Comparison of ENCODE assay signal across 23 cellular contexts in the genomic region with DNA sequence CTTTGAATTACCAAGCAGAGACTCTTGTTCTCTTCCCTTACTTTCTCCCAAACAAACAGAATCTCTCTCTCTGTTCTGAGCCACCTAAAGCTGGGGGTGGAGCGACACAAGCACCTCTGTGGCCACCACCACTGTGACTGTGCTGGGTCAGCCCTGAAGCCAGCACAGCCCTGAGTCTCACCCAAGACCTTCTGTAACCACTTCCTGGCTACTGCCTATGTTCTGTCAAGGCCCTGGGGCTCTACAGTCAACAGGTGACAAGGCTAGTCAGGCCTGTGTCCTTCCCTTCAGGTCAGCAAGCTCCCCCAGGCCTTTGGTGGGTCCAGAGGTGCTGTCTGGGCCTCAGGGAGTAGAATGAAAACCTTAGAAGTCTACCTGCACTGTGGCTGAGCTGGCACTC. TPM values are rescaled to one million over a fixed set of nuclear protein-coding genes. Genes with fewer than 3 reads are reported as not detected.
DNase-seq lines count a peak whose midpoint lies in the region; ATAC-seq, FAIRE-seq and TF ChIP-seq lines count a peak whose summit lies in the region.
"Had no signal": no experiment of that assay in that cellular context is flagged by ENCODE, and none has a peak within 500 bp of the region (broad histone marks: within the 10 kb centered on the region; RNA-seq: fewer than 3 reads in every experiment).

No MANE protein-coding gene starts in this region.

- no peaks in the 10 kb centered on the region for H3K27me3 Mint-ChIP-seq in natural killer cell treated with Interleukin-12 subunit alpha and Interleukin-12 subunit beta and Interleukin-15 and Interleukin-18, amount 100 ng/mL, for 72 hours

- H3K9me2 ChIP-seq in hepatocyte (replicated peaks; ENCODE audit: insufficient read depth), result no peaks in the 10 kb centered on the region
- H3K9me2 ChIP-seq: SK-N-SH had no signal

- peak; percentile 34 for DNase-seq in AML-193 (lab: John Stamatoyannopoulos, UW)
- peak; percentile 40 for DNase-seq in M059J (ENCODE audit: low read depth)
- no peak for DNase-seq in hepatocyte (ENCODE audit: low spot score)
- no peak for DNase-seq in natural killer cell treated with Interleukin-12 subunit alpha and Interleukin-12 subunit beta and Interleukin-15 and Interleukin-18, amount 100 ng/mL, for 72 hours (ENCODE audit: low spot score)
- DNase-seq in stimulated activated CD4-positive, alpha-beta T cell treated with anti-CD3 and anti-CD28 coated beads, Interleukin-12 subunit alpha, Interleukin-12 subunit beta, amount 100 ng/mL, for 4 hours, result no peak
- no peak for DNase-seq in GM12891 (ENCODE audit: insufficient read length, low spot score)
- no peak for DNase-seq in activated CD4-positive, alpha-beta T cell treated with anti-CD3 and anti-CD28 coated beads for 4 hours
- DNase-seq in G401 (ENCODE audit: low spot score), result no peak
- DNase-seq: C1 segment of cervical spinal cord; Caco-2; CD8-positive, alpha-beta T cell; GF-D8; HCEC 1CT; NCI-H2029 treated with DMSO at 0.1 percent for 48 hours; NCI-H2227 treated with DMSO at 0.1 percent for 48 hours; NCI-H526 treated with DMSO at 0.1 percent for 48 hours; PC-3; SK-N-SH; SW 1271 had no signal

- H3K79me2 ChIP-seq in hepatocyte, result no peaks in the 10 kb centered on the region

- no peak for FAIRE-seq in GM12891 (lab: Jason Lieb, UNC)
- FAIRE-seq: A204.1, GM12892, H1 had no signal

- H2AFZ ChIP-seq in hepatocyte, result no peak overlapping the region

- no peaks in the 10 kb centered on the region for H3K36me3 ChIP-seq in hepatocyte (replicated peaks; ENCODE audit: insufficient read depth, low read depth)

- peak overlapping the region; percentile 34 for H3K4me3 Mint-ChIP-seq in natural killer cell treated with Interleukin-12 subunit alpha and Interleukin-12 subunit beta and Interleukin-15 and Interleukin-18, amount 100 ng/mL, for 72 hours
- H3K4me3 Mint-ChIP-seq: CD8-positive, alpha-beta T cell had no signal

- H3K27me3 ChIP-seq in hepatocyte, result no peaks in the 10 kb centered on the region

- ATAC-seq in natural killer cell treated with Interleukin-12 subunit alpha and Interleukin-12 subunit beta and Interleukin-15 and Interleukin-18, amount 100 ng/mL, for 72 hours, result peak; percentile 83 to 88
- ATAC-seq: CD8-positive, alpha-beta T cell; PC-3 had no signal

- peaks cover 11% of the 10 kb centered on the region for H3K36me3 Mint-ChIP-seq in natural killer cell treated with Interleukin-12 subunit alpha and Interleukin-12 subunit beta and Interleukin-15 and Interleukin-18, amount 100 ng/mL, for 72 hours
- H3K36me3 Mint-ChIP-seq: CD8-positive, alpha-beta T cell had no signal

- H3K4me2 ChIP-seq in hepatocyte, result no peak overlapping the region
- H3K4me2 ChIP-seq: SK-N-SH had no signal

- H3K9me3 ChIP-seq in hepatocyte (ENCODE audit: low read depth), result no peaks in the 10 kb centered on the region
- H3K9me3 ChIP-seq: Caco-2, SK-N-SH had no signal

- no peak for TF ChIP-seq POLR2A in GM12891 (IDR thresholded peaks at IDR 0.05; ENCODE audit: low read depth, low read length)

- peaks cover 41 to 47% of the 10 kb centered on the region in 2 donors for H3K4me1 Mint-ChIP-seq in natural killer cell treated with Interleukin-12 subunit alpha and Interleukin-12 subunit beta and Interleukin-15 and Interleukin-18, amount 100 ng/mL, for 72 hours (ENCODE audit: low read depth in 2 of 2)

- no peak overlapping the region for H3K4me3 ChIP-seq in hepatocyte

- no peak for TF ChIP-seq CTCF in hepatocyte (IDR thresholded peaks at IDR 0.05; ENCODE audit: poor library complexity)

- in situ Hi-C loops in G401 (cut with HindIII; ENCODE audit: low sequenced_read_pairs), result no loop called here

- peaks cover 7% of the 10 kb centered on the region for H3K4me1 ChIP-seq in hepatocyte (ENCODE audit: insufficient read depth)
- H3K4me1 ChIP-seq: Caco-2 had no signal

- peak overlapping the region; percentile 12 to 66 for H3K27ac Mint-ChIP-seq in natural killer cell treated with Interleukin-12 subunit alpha and Interleukin-12 subunit beta and Interleukin-15 and Interleukin-18, amount 100 ng/mL, for 72 hours
- H3K27ac Mint-ChIP-seq: CD8-positive, alpha-beta T cell had no signal

- WGBS in hepatocyte (ENCODE audit: low lambda C conversion rate, missing lambda C conversion rate), result 93% methylated on average over 1 of the region's 1 CpG

- H4K20me1 ChIP-seq in hepatocyte (ENCODE audit: insufficient read depth, poor library complexity, severe bottlenecking), result no peaks in the 10 kb centered on the region

- peaks cover 6% of the 10 kb centered on the region for H3K9me3 Mint-ChIP-seq in natural killer cell treated with Interleukin-12 subunit alpha and Interleukin-12 subunit beta and Interleukin-15 and Interleukin-18, amount 100 ng/mL, for 72 hours

- H3K27ac ChIP-seq in hepatocyte, result peak overlapping the region; percentile 92

TF ChIP-seq in GM12891, 5 proteins besides CTCF, POLR2A, EP300 and RAD21:
- no peak for TF ChIP-seq POU2F2 (IDR thresholded peaks at IDR 0.05; ENCODE audit: low read depth, low read length)
- TF ChIP-seq TAF1 (IDR thresholded peaks at IDR 0.05; ENCODE audit: low read depth, low read length), result no peak
- no peak for TF ChIP-seq SPI1 (IDR thresholded peaks at IDR 0.05; ENCODE audit: low read depth, low read length)
- TF ChIP-seq POLR2AphosphoS5 (IDR thresholded peaks at IDR 0.05; ENCODE audit: low read depth, low read length), result no peak
- TF ChIP-seq PAX5 (IDR thresholded peaks at IDR 0.05; ENCODE audit: insufficient read depth, low read length, severe bottlenecking), result no peak

RNA-seq across cellular contexts. Expression of a gene that starts 26.1 kb away (rescaled TPM):
- total RNA-seq in M059J (2014; rRNA removed; shearing (Covaris generic)), result 0.42 and 0.67 TPM in 2 replicates
- 1.4 and 1.7 TPM in 2 replicates for total RNA-seq in hepatocyte
- polyA plus RNA-seq in hepatocyte, result 0.84 and 0.98 TPM in 2 replicates
- under 1 TPM; 0.07 to 0.08 TPM for total RNA-seq in natural killer cell treated with Interleukin-12 subunit alpha and Interleukin-12 subunit beta and Interleukin-15 and Interleukin-18, amount 100 ng/mL, for 72 hours
- 0.21 TPM for polyA plus RNA-seq in GM12891 (2012; ENCODE audit: low read depth, missing spikeins)
- not detected in 2 replicates for total RNA-seq in G401 (2014; rRNA removed; shearing (Covaris generic))
- total RNA-seq: CD8-positive, alpha-beta T cell; H1; NCI-H460; PC-3 had no signal

Comparison
In these comparisons a context has a peak if more than half of its experiments do, and no peak if none do; other contexts are left out.
1. DNase-seq: peak in AML-193 (2 of 2) and M059J (single experiment); none in hepatocyte (single experiment), natural killer cell treated with Interleukin-12 subunit alpha and Interleukin-12 subunit beta and Interleukin-15 and Interleukin-18, amount 100 ng/mL, for 72 hours (single experiment), stimulated activated CD4-positive, alpha-beta T cell treated with anti-CD3 and anti-CD28 coated beads, Interleukin-12 subunit alpha, Interleukin-12 subunit beta, amount 100 ng/mL, for 4 hours (single experiment), GM12891 (single experiment), activated CD4-positive, alpha-beta T cell treated with anti-CD3 and anti-CD28 coated beads for 4 hours (0 of 2) and G401 (single experiment).